9 cellular contexts compared by ENCODE assay signal in genomic region chr20:62887147-62887859, GRCh38. TPM values are rescaled to one million over a fixed set of nuclear protein-coding genes. Genes with fewer than 3 reads are reported as not detected.
DNase-seq lines count a peak whose midpoint lies in the region; ATAC-seq and TF ChIP-seq lines count a peak whose summit lies in the region.
"Had no signal": no experiment of that assay in that cellular context is flagged by ENCODE, and none has a peak within 500 bp of the region (broad histone marks: within the 10 kb centered on the region; RNA-seq: fewer than 3 reads in every experiment).

No MANE protein-coding gene starts in this region.

- in situ Hi-C loops in Panc1 (cut with HindIII; ENCODE audit: low pct_unique_long_range_greater_than_20kb, low sequenced_read_pairs), result no loop called here

- no peaks in the 10 kb centered on the region for H3K9me3 ChIP-seq in Panc1 (ENCODE audit: control insufficient read depth, insufficient read depth, low read depth, low read length)

- POLR2A ChIA-PET in Panc1 (lab: Charles Lee), result no interaction called here

- no peaks in the 10 kb centered on the region for H3K9me3 Mint-ChIP-seq in nephron progenitor cell
- H3K9me3 Mint-ChIP-seq in progenitor cell of endocrine pancreas (ENCODE audit: low read depth), result no peaks in the 10 kb centered on the region
- H3K9me3 Mint-ChIP-seq in stimulated activated memory B cell treated with anti-CD40 and anti-IgM and Interleukin-4, amounts not matched to agents 10 μg/mL and 1 μg/mL and 100 μg/mL, for 72 hours, result no peaks in the 10 kb centered on the region
- H3K9me3 Mint-ChIP-seq: CD4-positive, alpha-beta memory T cell had no signal

- H3K36me3 Mint-ChIP-seq in nephron progenitor cell (ENCODE audit: low read depth) (peaks cover 71% of the 10 kb centered on the region), progenitor cell of endocrine pancreas (ENCODE audit: insufficient read depth) (peaks cover 22% of the 10 kb centered on the region)
- H3K36me3 Mint-ChIP-seq in stimulated activated memory B cell treated with anti-CD40 and anti-IgM and Interleukin-4, amounts not matched to agents 10 μg/mL and 1 μg/mL and 100 μg/mL, for 72 hours, result peaks cover 47% of the 10 kb centered on the region

- peak; percentile 48 to 59 for ATAC-seq in activated CD4-positive, CD25-positive, alpha-beta regulatory T cell treated with anti-CD3 and anti-CD28 coated beads, Interleukin-2, amount 50 U/mL, for 24 hours
- peak; percentile 28 for ATAC-seq in Panc1
- ATAC-seq in stimulated activated memory B cell treated with anti-CD40 and anti-IgM and Interleukin-4, amounts not matched to agents 10 μg/mL and 1 μg/mL and 100 μg/mL, for 72 hours, result no peak

- no peak overlapping the region for H3K4me3 ChIP-seq in Panc1 (ENCODE audit: low read depth in 2 of 2, low read length in 2 of 2)

- CTCF ChIA-PET in Panc1 (lab: Charles Lee), result interaction anchor here (1.2 kb wide), 1 partner anchor 12 kb away, joined by 3 read pairs; no protein-coding TSS in a partner anchor

- no TSS peak for BruUV-seq in Panc1 (replicated peaks; lab: Mats Ljungman, UMichigan)

- H3K4me1 Mint-ChIP-seq in nephron progenitor cell (peaks cover 28% of the 10 kb centered on the region), progenitor cell of endocrine pancreas (ENCODE audit: low read depth) (no peaks in the 10 kb centered on the region)
- no peaks in the 10 kb centered on the region for H3K4me1 Mint-ChIP-seq in stimulated activated memory B cell treated with anti-CD40 and anti-IgM and Interleukin-4, amounts not matched to agents 10 μg/mL and 1 μg/mL and 100 μg/mL, for 72 hours

- peaks cover 7% of the 10 kb centered on the region for H3K4me1 ChIP-seq in Panc1 (ENCODE audit: control insufficient read depth, insufficient read depth, low read length)

- H3K27ac Mint-ChIP-seq in nephron progenitor cell, result peak overlapping the region; percentile 66
- H3K27ac Mint-ChIP-seq in progenitor cell of endocrine pancreas, result no peak overlapping the region
- H3K27ac Mint-ChIP-seq in stimulated activated memory B cell treated with anti-CD40 and anti-IgM and Interleukin-4, amounts not matched to agents 10 μg/mL and 1 μg/mL and 100 μg/mL, for 72 hours, result no peak overlapping the region

- no peaks in the 10 kb centered on the region for H3K27me3 ChIP-seq in Panc1 (ENCODE audit: control insufficient read depth, insufficient read depth, low read length)

- H3K4me3 Mint-ChIP-seq in nephron progenitor cell (no peak overlapping the region), progenitor cell of endocrine pancreas (ENCODE audit: low read depth) (no peak overlapping the region)
- no peak overlapping the region for H3K4me3 Mint-ChIP-seq in stimulated activated memory B cell treated with anti-CD40 and anti-IgM and Interleukin-4, amounts not matched to agents 10 μg/mL and 1 μg/mL and 100 μg/mL, for 72 hours
- H3K4me3 Mint-ChIP-seq: CD4-positive, alpha-beta memory T cell had no signal

- no peak for DNase-seq in activated CD4-positive, CD25-positive, alpha-beta regulatory T cell (lab: John Stamatoyannopoulos, UW)
- DNase-seq in Panc1 (ENCODE audit: low read depth, low spot score) (no peak), nephron progenitor cell (no peak), progenitor cell of endocrine pancreas (ENCODE audit: low spot score, unreplicated experiment) (no peak), inferior parietal cortex (ENCODE audit: extremely low spot score) (no peak)
- peak; percentile 24 for DNase-seq in central memory CD4-positive, alpha-beta T cell

- TF ChIP-seq CTCF in Panc1 (IDR thresholded peaks at IDR 0.05), result no peak
- TF ChIP-seq CTCF in nephron progenitor cell (IDR thresholded peaks at IDR 0.05), result no peak
- no peak for TF ChIP-seq CTCF in progenitor cell of endocrine pancreas (IDR thresholded peaks at IDR 0.05; ENCODE audit: unreplicated experiment)

- H3K27ac ChIP-seq in Panc1 (ENCODE audit: low read length), result no peak overlapping the region

- H3K27me3 Mint-ChIP-seq in nephron progenitor cell (ENCODE audit: low read depth, poor library complexity), result no peaks in the 10 kb centered on the region
- no peaks in the 10 kb centered on the region for H3K27me3 Mint-ChIP-seq in progenitor cell of endocrine pancreas
- no peaks in the 10 kb centered on the region for H3K27me3 Mint-ChIP-seq in stimulated activated memory B cell treated with anti-CD40 and anti-IgM and Interleukin-4, amounts not matched to agents 10 μg/mL and 1 μg/mL and 100 μg/mL, for 72 hours
- H3K27me3 Mint-ChIP-seq: CD4-positive, alpha-beta memory T cell had no signal

- intact Hi-C loops in Panc1 (cut with micrococcal nuclease; ENCODE audit: unreplicated experiment), result no loop called here

- peaks cover 12% of the 10 kb centered on the region for H3K36me3 ChIP-seq in Panc1 (ENCODE audit: control insufficient read depth, insufficient read depth, low read length)

RNA-seq across cellular contexts. Expression of gene TCFL5, which starts 25.7 kb away (rescaled TPM):
- 23.8 TPM for total RNA-seq in Panc1 (2021; ENCODE audit: unreplicated experiment)
- 22.3 TPM for polyA plus RNA-seq in Panc1 (2012; ENCODE audit: insufficient read length)
- 7.7 and 7.9 TPM in 2 replicates for total RNA-seq in progenitor cell of endocrine pancreas

RNA-seq across cellular contexts. Expression of gene DIDO1, which starts 39.0 kb away (rescaled TPM):
- total RNA-seq in Panc1 (2021; ENCODE audit: unreplicated experiment) (57.3 TPM), progenitor cell of endocrine pancreas (68.2 and 71.2 TPM in 2 replicates)
- 33.9 TPM for polyA plus RNA-seq in Panc1 (2012; ENCODE audit: insufficient read length)

RNA-seq across cellular contexts. Expression of gene GID8, which starts 50.6 kb away (rescaled TPM):
- 37.3 TPM for total RNA-seq in Panc1 (2021; ENCODE audit: unreplicated experiment)
- 27.2 TPM for polyA plus RNA-seq in Panc1 (2012; ENCODE audit: insufficient read length)
- 66.7 and 71.6 TPM in 2 replicates for total RNA-seq in progenitor cell of endocrine pancreas
